In genomic region chr19:10603084-10603872, GRCh38 we compare ENCODE assay signal across 8 cellular contexts. TPM values are rescaled to one million over a fixed set of nuclear protein-coding genes. Genes with fewer than 3 reads are reported as not detected.
DNase-seq lines count a peak whose midpoint lies in the region; ATAC-seq and TF ChIP-seq lines count a peak whose summit lies in the region.

No MANE protein-coding gene starts in this region.

- DNase-seq in DND-41 (peak; percentile 89), choroid plexus epithelial cell (ENCODE audit: low read depth) (peak; percentile 18), mesendoderm (peak; percentile 83), MV-4-11 (lab: John Stamatoyannopoulos, UW) (no peak), COLO668 (lab: John Stamatoyannopoulos, UW; ENCODE audit: unreplicated experiment) (no peak)
- DNase-seq in activated CD4-positive, CD25-positive, alpha-beta regulatory T cell treated with anti-CD3 and anti-CD28 coated beads, Interleukin-2, amount 50 U/mL, for 16 hours (ENCODE audit: low read depth, low spot score), result peak; percentile 66
- peak; percentile 60 to 73 for DNase-seq in stimulated activated CD8-positive, alpha-beta memory T cell treated with anti-CD3 and anti-CD28 coated beads, Interleukin-4, amount 100 ng/mL, for 4 hours (ENCODE audit: low read depth in 2 of 2, low spot score in 1 of 2)

- H4K20me1 ChIP-seq in DND-41 (ENCODE audit: insufficient read depth, low read length), result peaks cover 13% of the 10 kb centered on the region

- peak overlapping the region; percentile 55 to 72 for H3K4me3 ChIP-seq in DND-41 (ENCODE audit: low read depth in 1 of 2, low read length in 2 of 2)
- H3K4me3 ChIP-seq in choroid plexus epithelial cell (ENCODE audit: low read depth, low read length), result peak overlapping the region; percentile 99
- H3K4me3 ChIP-seq in mesendoderm (ENCODE audit: low read length), result peak overlapping the region; percentile 88

- ATAC-seq in DND-41 (ENCODE audit: insufficient read depth, low read depth) (peak; percentile 79), HG03135 (IDR thresholded peaks at IDR 0.05; ENCODE audit: unreplicated experiment) (peak; percentile 43)

- no CpG with 5 or more reads among the region's 19 CpGs for WGBS in mesendoderm (ENCODE audit: extremely low coverage, insufficient coverage, low lambda C conversion rate)

- H3K56ac ChIP-seq in mesendoderm (ENCODE audit: low read length), result peak overlapping the region; percentile 98

- H3K4ac ChIP-seq in mesendoderm (ENCODE audit: low read depth, low read length), result peak overlapping the region; percentile 79

- TF ChIP-seq CTCF in DND-41 (IDR thresholded peaks at IDR 0.05; ENCODE audit: borderline replicate concordance, extremely low read depth, low read length, poor library complexity, severe bottlenecking) (peak; percentile 26), choroid plexus epithelial cell (conservative IDR thresholded peaks at IDR 0.05; ENCODE audit: low read depth, low read length) (no peak)

- H3K36me3 ChIP-seq in DND-41 (ENCODE audit: insufficient read depth, low read length), result peaks cover 3% of the 10 kb centered on the region; the same call in 1 of the 2 replicates
- no peaks in the 10 kb centered on the region for H3K36me3 ChIP-seq in mesendoderm (ENCODE audit: control insufficient read depth, insufficient read depth, low read length)

- H3K27me3 ChIP-seq in DND-41 (ENCODE audit: insufficient read depth, low read length, poor library complexity), result no peaks in the 10 kb centered on the region
- no peaks in the 10 kb centered on the region for H3K27me3 ChIP-seq in mesendoderm (ENCODE audit: insufficient read depth, low read length, poor library complexity)

- H2AK5ac ChIP-seq in mesendoderm (ENCODE audit: low read length), result peak overlapping the region; percentile 57

- H3K4me1 ChIP-seq in DND-41 (ENCODE audit: insufficient read depth, low read length) (peaks cover 26% of the 10 kb centered on the region), mesendoderm (ENCODE audit: control insufficient read depth, low read depth, low read length) (peaks cover 6% of the 10 kb centered on the region)

- no peak overlapping the region for H2BK15ac ChIP-seq in mesendoderm (replicated peaks; ENCODE audit: low read depth)

- peaks cover 8% of the 10 kb centered on the region for H3K79me1 ChIP-seq in mesendoderm (ENCODE audit: low read length)

- H3K27ac ChIP-seq in DND-41 (ENCODE audit: low read length), result peak overlapping the region; percentile 85
- peak overlapping the region; percentile 90 for H3K27ac ChIP-seq in mesendoderm (ENCODE audit: low read depth, low read length)

- H4K8ac ChIP-seq in mesendoderm (ENCODE audit: low read depth, low read length), result no peak overlapping the region

- H3K9ac ChIP-seq in DND-41 (ENCODE audit: low read depth, low read length) (peak overlapping the region; percentile 85), mesendoderm (ENCODE audit: low read length) (peak overlapping the region; percentile 96)

- H3K23ac ChIP-seq in mesendoderm (ENCODE audit: low read length), result no peak overlapping the region

- peaks cover 47% of the 10 kb centered on the region for H3K79me2 ChIP-seq in DND-41 (ENCODE audit: insufficient read depth, low read length)
- H3K79me2 ChIP-seq in mesendoderm (ENCODE audit: control insufficient read depth, insufficient read depth, low read length), result peaks cover 5% of the 10 kb centered on the region

- H2BK120ac ChIP-seq in mesendoderm (ENCODE audit: low read depth, low read length), result no peak overlapping the region

- no peak overlapping the region for H4K5ac ChIP-seq in mesendoderm (ENCODE audit: low read length)

- H2BK5ac ChIP-seq in mesendoderm (ENCODE audit: low read length), result peak overlapping the region; percentile 35

- peak overlapping the region; percentile 94 for H3K18ac ChIP-seq in mesendoderm (ENCODE audit: low read length)

- peak overlapping the region; percentile 76 for H3K4me2 ChIP-seq in DND-41 (ENCODE audit: insufficient read depth, low read length)
- H3K4me2 ChIP-seq in mesendoderm (ENCODE audit: low read length), result peak overlapping the region; percentile 37

- peak overlapping the region; percentile 72 for H2AFZ ChIP-seq in DND-41 (ENCODE audit: low read depth, low read length)

- H3K9me3 ChIP-seq in DND-41 (ENCODE audit: insufficient read depth, low read length, severe bottlenecking), result no peaks in the 10 kb centered on the region

RNA-seq across cellular contexts. Expression of gene AP1M2, which starts 16.2 kb away (rescaled TPM):
- 50.3 TPM for polyA plus RNA-seq in mesendoderm (2013, experiment 1 of 2)
- polyA plus RNA-seq in mesendoderm (2013, experiment 2 of 2), result 50.0 TPM

RNA-seq across cellular contexts. Expression of gene SLC44A2, which starts 22.1 kb away (rescaled TPM):
- polyA plus RNA-seq in mesendoderm (2013, experiment 1 of 2), result 93.4 TPM
- 90.6 TPM for polyA plus RNA-seq in mesendoderm (2013, experiment 2 of 2)

RNA-seq across cellular contexts. Expression of gene CDKN2D, which starts 34.5 kb away (rescaled TPM):
- 0.93 TPM for polyA plus RNA-seq in mesendoderm (2013, experiment 1 of 2)
- polyA plus RNA-seq in mesendoderm (2013, experiment 2 of 2), result 1.1 TPM

RNA-seq across cellular contexts. Expression of gene KRI1, which starts 37.5 kb away (rescaled TPM):
- 32.6 TPM for polyA plus RNA-seq in mesendoderm (2013, experiment 1 of 2)
- 31.2 TPM for polyA plus RNA-seq in mesendoderm (2013, experiment 2 of 2)

RNA-seq across cellular contexts. Expression of gene ILF3, which starts 50.9 kb away (rescaled TPM):
- 413 TPM for polyA plus RNA-seq in mesendoderm (2013, experiment 1 of 2)
- 408 TPM for polyA plus RNA-seq in mesendoderm (2013, experiment 2 of 2)

Comparison
In these comparisons a context has a peak if more than half of its experiments do, and no peak if none do; other contexts are left out.
1. DNase-seq: peak in DND-41 (single experiment), activated CD4-positive, CD25-positive, alpha-beta regulatory T cell treated with anti-CD3 and anti-CD28 coated beads, Interleukin-2, amount 50 U/mL, for 16 hours (single experiment), choroid plexus epithelial cell (single experiment), mesendoderm (single experiment) and stimulated activated CD8-positive, alpha-beta memory T cell treated with anti-CD3 and anti-CD28 coated beads, Interleukin-4, amount 100 ng/mL, for 4 hours (2 of 2); none in MV-4-11 (single experiment) and COLO668 (single experiment).
2. Peak in every context shown above with its lines, with median percentiles within 50 percentile points of each other: H3K4me3 ChIP-seq.